ENCODE assay signal across 42 cellular contexts in genomic region chr10:94639902-94640301, GRCh38. TPM values are rescaled to one million over a fixed set of nuclear protein-coding genes. Genes with fewer than 3 reads are reported as not detected.
"Had no signal": no experiment of that assay in that cellular context is flagged by ENCODE, and none has a peak within 500 bp of the region (broad histone marks: within the 10 kb centered on the region; RNA-seq: fewer than 3 reads in every experiment).

No MANE protein-coding gene starts in this region.

- H3K4me1 ChIP-seq: adrenal gland, body of pancreas, esophagus squamous epithelium, gastroesophageal sphincter, heart right ventricle had no signal

- H3K4me3 Mint-ChIP-seq: activated CD4-positive, alpha-beta memory T cell treated with anti-CD3 and anti-CD28 coated beads for 36 hours; activated CD4-positive, alpha-beta T cell treated with anti-CD3 and anti-CD28 coated beads for 36 hours; activated CD4-positive, alpha-beta T cell treated with anti-CD3 and anti-CD28 coated beads, Interleukin-2, amount 10 ng/mL, durations not matched to agents 24 days and 14 days; activated CD8-positive, alpha-beta memory T cell treated with anti-CD3 and anti-CD28 coated beads, Interleukin-2, amount 10 ng/mL, durations not matched to agents 7 days and 5 days; activated CD8-positive, alpha-beta T cell treated with anti-CD3 and anti-CD28 coated beads, Interleukin-2, amount 10 ng/mL, durations not matched to agents 7 days and 5 days; activated naive CD4-positive, alpha-beta T cell treated with anti-CD3 and anti-CD28 coated beads for 36 hours; activated naive CD4-positive, alpha-beta T cell treated with anti-CD3 and anti-CD28 coated beads, Interleukin-2, amount 50 U/mL, for 24 hours; activated naive CD8-positive, alpha-beta T cell treated with anti-CD3 and anti-CD28 coated beads for 36 hours; activated naive CD8-positive, alpha-beta T cell treated with anti-CD3 and anti-CD28 coated beads, Interleukin-2, amount 50 U/mL, for 24 hours; activated T-helper 1 cell treated with anti-CD3 and anti-CD28 coated beads, Interleukin-12 subunit alpha, Interleukin-12 subunit beta, Interleukin-2, Interleukin-4 antibody, amounts not matched to agents 30 ng/mL and 10 ng/mL and 1 ng/mL, durations not matched to agents 14 hours and 24 hours and 36 hours; effector memory CD8-positive, alpha-beta T cell; T-helper 17 cell; T-helper 2 cell treated with Interferon-gamma antibody and Interleukin-4, amounts not matched to agents 5 μg/mL and 100 μg/mL, for 36 hours had no signal

- H3K4me1 Mint-ChIP-seq: activated CD4-positive, alpha-beta T cell treated with anti-CD3 and anti-CD28 coated beads for 36 hours; activated CD4-positive, alpha-beta T cell treated with anti-CD3 and anti-CD28 coated beads, Interleukin-2, amount 10 ng/mL, durations not matched to agents 24 days and 14 days; activated CD8-positive, alpha-beta memory T cell treated with anti-CD3 and anti-CD28 coated beads, Interleukin-2, amount 10 ng/mL, durations not matched to agents 7 days and 5 days; activated naive CD4-positive, alpha-beta T cell treated with anti-CD3 and anti-CD28 coated beads, Interleukin-2, amount 50 U/mL, for 24 hours; activated naive CD8-positive, alpha-beta T cell treated with anti-CD3 and anti-CD28 coated beads for 36 hours; activated naive CD8-positive, alpha-beta T cell treated with anti-CD3 and anti-CD28 coated beads, Interleukin-2, amount 50 U/mL, for 24 hours; T-helper 17 cell had no signal

- H3K36me3 ChIP-seq: adrenal gland, esophagus squamous epithelium, gastroesophageal sphincter, heart right ventricle, WERI-Rb-1 had no signal

- H3K27me3 Mint-ChIP-seq: activated CD4-positive, alpha-beta T cell treated with anti-CD3 and anti-CD28 coated beads, Interleukin-2, amount 10 ng/mL, durations not matched to agents 24 days and 14 days; activated CD8-positive, alpha-beta memory T cell treated with anti-CD3 and anti-CD28 coated beads, Interleukin-2, amount 10 ng/mL, durations not matched to agents 7 days and 5 days; activated naive CD8-positive, alpha-beta T cell treated with anti-CD3 and anti-CD28 coated beads, Interleukin-2, amount 50 U/mL, for 24 hours; T-helper 17 cell had no signal

- DNase-seq: activated CD4-positive, alpha-beta memory T cell treated with anti-CD3 and anti-CD28 coated beads for 36 hours; activated CD4-positive, alpha-beta T cell treated with anti-CD3 and anti-CD28 coated beads for 36 hours; activated CD4-positive, alpha-beta T cell treated with anti-CD3 and anti-CD28 coated beads, Interleukin-2, amount 10 ng/mL, durations not matched to agents 24 days and 14 days; activated CD4-positive, CD25-positive, alpha-beta regulatory T cell; activated CD4-positive, CD25-positive, alpha-beta regulatory T cell treated with anti-CD3 and anti-CD28 coated beads, Interleukin-2, amount 50 U/mL, for 72 hours; activated CD8-positive, alpha-beta memory T cell treated with anti-CD3 and anti-CD28 coated beads, Interleukin-2, amount 10 ng/mL, durations not matched to agents 7 days and 5 days; activated CD8-positive, alpha-beta memory T cell treated with anti-CD3 and anti-CD28 coated beads, Interleukin-2, amount 50 U/mL, for 4 hours; activated CD8-positive, alpha-beta T cell treated with anti-CD3 and anti-CD28 coated beads, Interleukin-2, amount 10 ng/mL, durations not matched to agents 7 days and 5 days; activated effector memory CD4-positive, alpha-beta T cell treated with anti-CD3 and anti-CD28 coated beads, Interleukin-2, amount 50 U/mL, for 16 hours; activated naive CD4-positive, alpha-beta T cell treated with anti-CD3 and anti-CD28 coated beads for 36 hours; activated naive CD8-positive, alpha-beta T cell treated with anti-CD3 and anti-CD28 coated beads for 36 hours; activated naive CD8-positive, alpha-beta T cell treated with anti-CD3 and anti-CD28 coated beads, Interleukin-2, amount 50 U/mL, for 24 hours; activated T-cell treated with anti-CD3 and anti-CD28 coated beads, Interleukin-2, amount 50 U/mL, for 1 hour; activated T-cell treated with anti-CD3 and anti-CD28 coated beads, Interleukin-2, amount 50 U/mL, for 48 hours; adrenal gland; amygdala; aorta; body of pancreas; caudate nucleus; cortex of kidney; dermis blood vessel endothelial cell; effector CD4-positive, alpha-beta T cell; effector memory CD8-positive, alpha-beta T cell; esophagus squamous epithelium; foreskin melanocyte; heart right ventricle; T-helper 17 cell; T1000; WERI-Rb-1 had no signal

- H3K27ac ChIP-seq: adrenal gland, body of pancreas, epithelial cell of prostate, esophagus squamous epithelium, gastroesophageal sphincter, heart right ventricle, WERI-Rb-1 had no signal

- H3K36me3 Mint-ChIP-seq: activated CD4-positive, alpha-beta memory T cell treated with anti-CD3 and anti-CD28 coated beads for 36 hours; activated naive CD4-positive, alpha-beta T cell treated with anti-CD3 and anti-CD28 coated beads, Interleukin-2, amount 50 U/mL, for 24 hours had no signal

- H3K27ac Mint-ChIP-seq: activated CD4-positive, alpha-beta memory T cell treated with anti-CD3 and anti-CD28 coated beads for 36 hours; activated CD4-positive, alpha-beta T cell treated with anti-CD3 and anti-CD28 coated beads for 36 hours; activated CD4-positive, alpha-beta T cell treated with anti-CD3 and anti-CD28 coated beads, Interleukin-2, amount 10 ng/mL, durations not matched to agents 24 days and 14 days; activated CD8-positive, alpha-beta memory T cell treated with anti-CD3 and anti-CD28 coated beads, Interleukin-2, amount 10 ng/mL, durations not matched to agents 7 days and 5 days; activated CD8-positive, alpha-beta T cell treated with anti-CD3 and anti-CD28 coated beads, Interleukin-2, amount 10 ng/mL, durations not matched to agents 7 days and 5 days; activated naive CD4-positive, alpha-beta T cell treated with anti-CD3 and anti-CD28 coated beads for 36 hours; activated naive CD4-positive, alpha-beta T cell treated with anti-CD3 and anti-CD28 coated beads, Interleukin-2, amount 50 U/mL, for 24 hours; activated naive CD8-positive, alpha-beta T cell treated with anti-CD3 and anti-CD28 coated beads for 36 hours; activated naive CD8-positive, alpha-beta T cell treated with anti-CD3 and anti-CD28 coated beads, Interleukin-2, amount 50 U/mL, for 24 hours; activated T-helper 1 cell treated with anti-CD3 and anti-CD28 coated beads, Interleukin-12 subunit alpha, Interleukin-12 subunit beta, Interleukin-2, Interleukin-4 antibody, amounts not matched to agents 30 ng/mL and 10 ng/mL and 1 ng/mL, durations not matched to agents 14 hours and 24 hours and 36 hours; activated T-helper 2 cell treated with anti-CD3 and anti-CD28 coated beads, Interferon-gamma antibody, Interleukin-2, Interleukin-4, amounts not matched to agents 10 μg/mL and 5 μg/mL and 100 μg/mL, durations not matched to agents 14 hours and 24 hours and 36 hours; effector memory CD8-positive, alpha-beta T cell; T-helper 17 cell; T-helper 2 cell treated with Interferon-gamma antibody and Interleukin-4, amounts not matched to agents 5 μg/mL and 100 μg/mL, for 36 hours had no signal

- ATAC-seq: activated CD4-positive, alpha-beta T cell treated with anti-CD3 and anti-CD28 coated beads for 36 hours; activated CD8-positive, alpha-beta memory T cell treated with anti-CD3 and anti-CD28 coated beads, Interleukin-2, amount 10 ng/mL, durations not matched to agents 7 days and 5 days; activated CD8-positive, alpha-beta T cell treated with anti-CD3 and anti-CD28 coated beads, Interleukin-2, amount 10 ng/mL, durations not matched to agents 7 days and 5 days; activated naive CD8-positive, alpha-beta T cell treated with anti-CD3 and anti-CD28 coated beads, Interleukin-2, amount 50 U/mL, for 24 hours; body of pancreas; effector memory CD8-positive, alpha-beta T cell; gastroesophageal sphincter; heart right ventricle; T-helper 17 cell had no signal

- FAIRE-seq: colon, endometrium, endothelial cell of umbilical vein had no signal

- H3K4me3 ChIP-seq: adrenal gland, body of pancreas, esophagus squamous epithelium, gastroesophageal sphincter, heart right ventricle had no signal

- H3K27me3 ChIP-seq: adrenal gland, body of pancreas, esophagus squamous epithelium, heart right ventricle had no signal

RNA-seq across cellular contexts. Expression of gene CYP2C18, which starts 43.6 kb away (rescaled TPM):
- total RNA-seq: activated CD8-positive, alpha-beta memory T cell treated with anti-CD3 and anti-CD28 coated beads for 36 hours; activated CD8-positive, alpha-beta memory T cell treated with anti-CD3 and anti-CD28 coated beads, Interleukin-2, amount 10 ng/mL, durations not matched to agents 7 days and 5 days; activated CD8-positive, alpha-beta T cell treated with anti-CD3 and anti-CD28 coated beads, Interleukin-2, amount 10 ng/mL, durations not matched to agents 7 days and 5 days; activated naive CD8-positive, alpha-beta T cell treated with anti-CD3 and anti-CD28 coated beads for 36 hours; adrenal gland; aorta; dermis blood vessel endothelial cell; endothelial cell of umbilical vein; fibroblast of lung; fibroblast of villous mesenchyme; glomerular endothelial cell; heart right ventricle; T-helper 17 cell had no signal
- polyA plus RNA-seq: endothelial cell of umbilical vein, heart right ventricle had no signal
